In the genomic region with DNA sequence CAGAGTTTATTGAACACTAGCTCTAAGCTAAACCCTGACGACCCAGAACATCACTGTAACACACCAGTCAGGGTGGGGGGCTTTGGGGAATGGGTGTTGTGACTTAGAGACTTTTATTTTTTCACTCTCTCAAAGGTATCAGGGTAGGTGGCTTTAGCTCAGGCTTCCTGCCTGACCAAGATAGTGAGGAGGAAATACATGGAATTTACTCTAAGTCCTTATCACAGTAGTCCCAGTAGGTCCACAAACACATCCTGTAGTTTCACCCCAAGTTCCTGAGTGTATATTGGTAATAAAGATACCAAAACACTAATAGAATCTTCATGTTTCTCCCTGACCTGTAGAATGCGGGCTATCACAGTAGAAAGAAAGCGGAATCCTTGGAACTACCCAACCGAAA, we compare ENCODE assay signal across 24 cellular contexts. TPM values are rescaled to one million over a fixed set of nuclear protein-coding genes. Genes with fewer than 3 reads are reported as not detected.
"Had no signal": no experiment of that assay in that cellular context is flagged by ENCODE, and none has a peak within 500 bp of the region (broad histone marks: within the 10 kb centered on the region; RNA-seq: fewer than 3 reads in every experiment).

No MANE protein-coding gene starts in this region.

- H3K9me3 ChIP-seq: SK-N-SH had no signal

- FAIRE-seq: HepG2 had no signal

- DNase-seq: IMR-90, Kasumi-1, MM.1S, NCI-H1092 treated with DMSO at 0.1 percent for 48 hours, NCI-H1436, NCI-H187, NCI-H2029, NCI-H2081 treated with DMSO at 0.1 percent for 48 hours, NCI-H2171, NCI-H226, NCI-H446, NCI-H510A, NCI-H524 treated with DMSO at 0.1 percent for 48 hours, NCI-H69, NCI-H774, PC-3, SHP77, SK-N-SH had no signal

- H3K27ac ChIP-seq: KMS-11, RWPE1 had no signal

- H3K9ac ChIP-seq: KMS-11, SK-N-SH had no signal

- H3K4me2 ChIP-seq: KMS-11, SK-N-SH had no signal

- ATAC-seq: HepG2, Panc1, PC-3 had no signal

RNA-seq across cellular contexts. Expression of gene GJA5, which starts 15.1 kb away (rescaled TPM):
- total RNA-seq: HepG2, HT1080, IMR-90, SK-MEL-5 had no signal
- polyA plus RNA-seq: HepG2, IMR-90, SK-N-SH had no signal
